In genomic region chrX:71765613-71766012, GRCh38 we compare ENCODE assay signal across 25 cellular contexts. TPM values are rescaled to one million over a fixed set of nuclear protein-coding genes. Genes with fewer than 3 reads are reported as not detected.
"Had no signal": no experiment of that assay in that cellular context is flagged by ENCODE, and none has a peak within 500 bp of the region (broad histone marks: within the 10 kb centered on the region; RNA-seq: fewer than 3 reads in every experiment).

No MANE protein-coding gene starts in this region.

RNA-seq across cellular contexts. Expression of gene CXorf49B, which starts 2.5 kb away (rescaled TPM):
- total RNA-seq: activated CD4-positive, alpha-beta memory T cell treated with anti-CD3 and anti-CD28 coated beads for 36 hours; activated CD4-positive, alpha-beta T cell treated with anti-CD3 and anti-CD28 coated beads for 36 hours; activated CD4-positive, alpha-beta T cell treated with anti-CD3 and anti-CD28 coated beads, Interleukin-2, amount 10 ng/mL, durations not matched to agents 24 days and 14 days; activated CD8-positive, alpha-beta memory T cell treated with anti-CD3 and anti-CD28 coated beads for 36 hours; activated CD8-positive, alpha-beta memory T cell treated with anti-CD3 and anti-CD28 coated beads, Interleukin-2, amount 10 ng/mL, durations not matched to agents 7 days and 5 days; activated CD8-positive, alpha-beta T cell treated with anti-CD3 and anti-CD28 coated beads, Interleukin-2, amount 10 ng/mL, durations not matched to agents 7 days and 5 days; activated naive CD4-positive, alpha-beta T cell treated with anti-CD3 and anti-CD28 coated beads for 36 hours; activated naive CD8-positive, alpha-beta T cell treated with anti-CD3 and anti-CD28 coated beads for 36 hours; activated T-helper 1 cell treated with anti-CD3 and anti-CD28 coated beads, Interleukin-12 subunit alpha, Interleukin-12 subunit beta, Interleukin-2, Interleukin-4 antibody, amounts not matched to agents 30 ng/mL and 10 ng/mL and 1 ng/mL, durations not matched to agents 14 hours and 24 hours and 36 hours; activated T-helper 2 cell treated with anti-CD3 and anti-CD28 coated beads, Interferon-gamma antibody, Interleukin-2, Interleukin-4, amounts not matched to agents 10 μg/mL and 5 μg/mL and 100 μg/mL, durations not matched to agents 14 hours and 24 hours and 36 hours; adrenal gland; aorta; breast epithelium; cardiac muscle cell; colonic mucosa; dermis microvascular lymphatic vessel endothelial cell; endothelial cell of umbilical vein; esophagus squamous epithelium; fibroblast of lung; fibroblast of villous mesenchyme; gastroesophageal sphincter; glomerular endothelial cell; heart right ventricle; T-helper 17 cell had no signal
- polyA plus RNA-seq: adrenal gland, aorta, cardiac muscle cell, endothelial cell of umbilical vein, esophagus, fibroblast of lung, heart right ventricle had no signal

RNA-seq across cellular contexts. Expression of gene CXorf49, which starts 47.5 kb away (rescaled TPM):
- total RNA-seq: activated CD4-positive, alpha-beta memory T cell treated with anti-CD3 and anti-CD28 coated beads for 36 hours; activated CD4-positive, alpha-beta T cell treated with anti-CD3 and anti-CD28 coated beads for 36 hours; activated CD4-positive, alpha-beta T cell treated with anti-CD3 and anti-CD28 coated beads, Interleukin-2, amount 10 ng/mL, durations not matched to agents 24 days and 14 days; activated CD8-positive, alpha-beta memory T cell treated with anti-CD3 and anti-CD28 coated beads for 36 hours; activated CD8-positive, alpha-beta memory T cell treated with anti-CD3 and anti-CD28 coated beads, Interleukin-2, amount 10 ng/mL, durations not matched to agents 7 days and 5 days; activated CD8-positive, alpha-beta T cell treated with anti-CD3 and anti-CD28 coated beads, Interleukin-2, amount 10 ng/mL, durations not matched to agents 7 days and 5 days; activated naive CD4-positive, alpha-beta T cell treated with anti-CD3 and anti-CD28 coated beads for 36 hours; activated naive CD8-positive, alpha-beta T cell treated with anti-CD3 and anti-CD28 coated beads for 36 hours; activated T-helper 1 cell treated with anti-CD3 and anti-CD28 coated beads, Interleukin-12 subunit alpha, Interleukin-12 subunit beta, Interleukin-2, Interleukin-4 antibody, amounts not matched to agents 30 ng/mL and 10 ng/mL and 1 ng/mL, durations not matched to agents 14 hours and 24 hours and 36 hours; activated T-helper 2 cell treated with anti-CD3 and anti-CD28 coated beads, Interferon-gamma antibody, Interleukin-2, Interleukin-4, amounts not matched to agents 10 μg/mL and 5 μg/mL and 100 μg/mL, durations not matched to agents 14 hours and 24 hours and 36 hours; adrenal gland; aorta; breast epithelium; cardiac muscle cell; colonic mucosa; dermis microvascular lymphatic vessel endothelial cell; endothelial cell of umbilical vein; esophagus squamous epithelium; fibroblast of lung; fibroblast of villous mesenchyme; gastroesophageal sphincter; glomerular endothelial cell; heart right ventricle; T-helper 17 cell had no signal
- polyA plus RNA-seq: adrenal gland, aorta, cardiac muscle cell, endothelial cell of umbilical vein, esophagus, fibroblast of lung, heart right ventricle had no signal
